In the genomic region with DNA sequence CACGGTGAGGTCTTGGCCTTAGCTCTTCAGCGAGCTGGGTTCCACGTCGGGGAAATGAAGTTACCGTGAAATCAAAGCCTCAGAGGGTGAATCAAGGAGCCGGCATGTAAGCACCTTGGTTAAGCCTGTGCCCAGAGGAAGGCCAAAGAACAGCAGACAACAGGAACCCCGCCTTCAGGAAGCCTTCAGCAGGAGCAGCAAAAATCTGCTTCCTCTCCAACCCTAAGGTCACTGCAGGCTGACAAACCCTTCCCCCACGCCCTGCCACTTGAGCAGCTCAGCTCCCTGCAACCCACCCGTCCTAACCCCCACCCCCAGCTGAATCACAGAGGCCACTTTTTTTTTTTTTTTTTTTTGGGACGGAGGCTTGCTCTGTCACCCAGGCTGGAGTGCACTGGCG, we compare ENCODE assay signal across 8 cellular contexts.
A peak's percentile ranks its signal among the peaks of the same experiment; 100 is the strongest.
DNase-seq lines count a peak whose midpoint lies in the region; ATAC-seq and TF ChIP-seq lines count a peak whose summit lies in the region.

No MANE protein-coding gene starts in this region.

- CTCF ChIA-PET in activated CD8-positive, alpha-beta memory T cell treated with anti-CD3 and anti-CD28 coated beads, Interleukin-2, amount 10 ng/mL, durations not matched to agents 7 days and 5 days (lab: Charles Lee): interaction anchor here (1.3 kb wide), 1 partner anchor 107 kb away, joined by 3 read pairs; no protein-coding TSS in a partner anchor

- peaks cover 3% of the 10 kb centered on the region for H3K27me3 ChIP-seq in left ventricle myocardium inferior (ENCODE audit: low read depth)

- TF ChIP-seq CTCF in left ventricle myocardium inferior (IDR thresholded peaks at IDR 0.05; ENCODE audit: borderline replicate concordance): no peak
- no peak for TF ChIP-seq CTCF in osteocyte (IDR thresholded peaks at IDR 0.05)

- peaks cover 10% of the 10 kb centered on the region for H3K27me3 Mint-ChIP-seq in activated CD8-positive, alpha-beta memory T cell treated with anti-CD3 and anti-CD28 coated beads, Interleukin-2, amount 10 ng/mL, durations not matched to agents 7 days and 5 days
- H3K27me3 Mint-ChIP-seq in osteocyte (ENCODE audit: unreplicated experiment): peaks cover 11% of the 10 kb centered on the region

- DNase-seq in KG1 (lab: John Stamatoyannopoulos, UW) (peak; percentile 71), left ventricle myocardium inferior (peak; percentile 53), LoVo (ENCODE audit: low spot score) (no peak), NCI-H2171 (lab: John Stamatoyannopoulos, UW) (no peak), osteocyte (ENCODE audit: extremely low spot score, unreplicated experiment) (no peak)
- DNase-seq in activated CD8-positive, alpha-beta memory T cell treated with anti-CD3 and anti-CD28 coated beads, Interleukin-2, amount 10 ng/mL, durations not matched to agents 7 days and 5 days: peak; percentile 52
- peak; percentile 23 to 26 for DNase-seq in stimulated activated CD4-positive, alpha-beta T cell treated with anti-CD3 and anti-CD28 coated beads, Interleukin-2, amount 100 ng/mL, for 24 hours

- no peaks in the 10 kb centered on the region for H3K36me3 Mint-ChIP-seq in activated CD8-positive, alpha-beta memory T cell treated with anti-CD3 and anti-CD28 coated beads, Interleukin-2, amount 10 ng/mL, durations not matched to agents 7 days and 5 days
- no peaks in the 10 kb centered on the region for H3K36me3 Mint-ChIP-seq in osteocyte (ENCODE audit: unreplicated experiment)

- no peaks in the 10 kb centered on the region for H3K9me3 Mint-ChIP-seq in activated CD8-positive, alpha-beta memory T cell treated with anti-CD3 and anti-CD28 coated beads, Interleukin-2, amount 10 ng/mL, durations not matched to agents 7 days and 5 days (ENCODE audit: low read depth)
- H3K9me3 Mint-ChIP-seq in osteocyte (ENCODE audit: unreplicated experiment): no peaks in the 10 kb centered on the region

- intact Hi-C loops in left ventricle myocardium inferior (cut with micrococcal nuclease): no loop called here

- H3K27ac ChIP-seq in left ventricle myocardium inferior (replicated peaks): peak overlapping the region; percentile 89

- peaks cover 24% of the 10 kb centered on the region for H3K4me1 ChIP-seq in left ventricle myocardium inferior

- H3K9me3 ChIP-seq in left ventricle myocardium inferior (replicated peaks): no peaks in the 10 kb centered on the region

- peak overlapping the region; percentile 23 for H3K4me3 ChIP-seq in left ventricle myocardium inferior

- H3K27ac Mint-ChIP-seq in activated CD8-positive, alpha-beta memory T cell treated with anti-CD3 and anti-CD28 coated beads, Interleukin-2, amount 10 ng/mL, durations not matched to agents 7 days and 5 days: peak overlapping the region; percentile 69
- no peak overlapping the region for H3K27ac Mint-ChIP-seq in osteocyte (ENCODE audit: unreplicated experiment)

- peaks cover 11% of the 10 kb centered on the region for H3K4me1 Mint-ChIP-seq in activated CD8-positive, alpha-beta memory T cell treated with anti-CD3 and anti-CD28 coated beads, Interleukin-2, amount 10 ng/mL, durations not matched to agents 7 days and 5 days
- H3K4me1 Mint-ChIP-seq in osteocyte (ENCODE audit: unreplicated experiment): peaks cover 3% of the 10 kb centered on the region

- H3K4me3 Mint-ChIP-seq in activated CD8-positive, alpha-beta memory T cell treated with anti-CD3 and anti-CD28 coated beads, Interleukin-2, amount 10 ng/mL, durations not matched to agents 7 days and 5 days: no peak overlapping the region
- H3K4me3 Mint-ChIP-seq in osteocyte (ENCODE audit: unreplicated experiment): no peak overlapping the region

- peak; percentile 60 for ATAC-seq in activated CD8-positive, alpha-beta memory T cell treated with anti-CD3 and anti-CD28 coated beads, Interleukin-2, amount 10 ng/mL, durations not matched to agents 7 days and 5 days
- no peak for ATAC-seq in GM18519 (IDR thresholded peaks at IDR 0.05; ENCODE audit: low FRiP score, unreplicated experiment)

- no peaks in the 10 kb centered on the region for H3K36me3 ChIP-seq in left ventricle myocardium inferior

Comparison
In these comparisons a context has a peak if more than half of its experiments do, and no peak if none do; other contexts are left out.
1. DNase-seq: peak in KG1 (single experiment), activated CD8-positive, alpha-beta memory T cell treated with anti-CD3 and anti-CD28 coated beads, Interleukin-2, amount 10 ng/mL, durations not matched to agents 7 days and 5 days (single experiment), left ventricle myocardium inferior (single experiment) and stimulated activated CD4-positive, alpha-beta T cell treated with anti-CD3 and anti-CD28 coated beads, Interleukin-2, amount 100 ng/mL, for 24 hours (2 of 2); none in LoVo (single experiment), NCI-H2171 (single experiment) and osteocyte (single experiment).